20 cellular contexts compared by ENCODE assay signal in genomic region chr2:188332619-188333018, GRCh38. TPM values are rescaled to one million over a fixed set of nuclear protein-coding genes. Genes with fewer than 3 reads are reported as not detected.
"Had no signal": no experiment of that assay in that cellular context is flagged by ENCODE, and none has a peak within 500 bp of the region (broad histone marks: within the 10 kb centered on the region; RNA-seq: fewer than 3 reads in every experiment).

No MANE protein-coding gene starts in this region.

- DNase-seq: activated B cell treated with CpG ODN at 0.5 μM for 24 hours; activated CD4-positive, alpha-beta memory T cell treated with anti-CD3 and anti-CD28 coated beads, Interleukin-2, amount 10 ng/mL, durations not matched to agents 7 days and 5 days; activated CD4-positive, alpha-beta T cell treated with anti-CD3 and anti-CD28 coated beads for 4 hours; activated CD8-positive, alpha-beta memory T cell treated with anti-CD3 and anti-CD28 coated beads, Interleukin-2, amount 10 ng/mL, durations not matched to agents 7 days and 5 days; activated naive CD4-positive, alpha-beta T cell treated with anti-CD3 and anti-CD28 coated beads for 36 hours; anterior cingulate cortex; erythroblast; foreskin melanocyte; heart left ventricle; kidney; left lung; pancreas; right lobe of liver; stimulated activated naive CD4-positive, alpha-beta T cell; T-cell had no signal

- H3K4me3 ChIP-seq: coronary artery, heart left ventricle, left lung, pancreas, right lobe of liver had no signal

- H3K4me1 ChIP-seq: right lobe of liver had no signal

- FAIRE-seq: endometrium, kidney, pancreas, urothelium cell line had no signal

- H3K27ac ChIP-seq: coronary artery, neutrophil, right lobe of liver had no signal

- ATAC-seq: activated CD8-positive, alpha-beta memory T cell treated with anti-CD3 and anti-CD28 coated beads, Interleukin-2, amount 10 ng/mL, durations not matched to agents 7 days and 5 days; heart left ventricle; right lobe of liver; T-cell had no signal

- H3K36me3 ChIP-seq: heart left ventricle, left lung, neutrophil, pancreas, right lobe of liver had no signal

- H3K27me3 ChIP-seq: heart left ventricle, left lung, neutrophil, pancreas, right lobe of liver had no signal

- H3K9me3 ChIP-seq: heart left ventricle, left lung, neutrophil, pancreas, right lobe of liver had no signal

RNA-seq across cellular contexts. Expression of gene GULP1, which starts 40.9 kb away (rescaled TPM):
- total RNA-seq: activated B cell treated with CpG ODN at 0.5 μM for 24 hours; activated CD4-positive, alpha-beta memory T cell treated with anti-CD3 and anti-CD28 coated beads, Interleukin-2, amount 10 ng/mL, durations not matched to agents 7 days and 5 days; activated CD8-positive, alpha-beta memory T cell treated with anti-CD3 and anti-CD28 coated beads, Interleukin-2, amount 10 ng/mL, durations not matched to agents 7 days and 5 days; activated naive CD4-positive, alpha-beta T cell treated with anti-CD3 and anti-CD28 coated beads for 36 hours; activated T-helper 2 cell treated with anti-CD3 and anti-CD28 coated beads, Interferon-gamma antibody, Interleukin-2, Interleukin-4, amounts not matched to agents 10 μg/mL and 5 μg/mL and 100 μg/mL, durations not matched to agents 14 hours and 24 hours and 36 hours had no signal
